Comparison of ENCODE assay signal across 1 cellular context in genomic region chr10:78033623-78034470, GRCh38.
TF ChIP-seq lines count a peak whose summit lies in the region.

Gene RPS24, plus strand, starts transcription at chr10:78033863. Its CDS starts 39 bp downstream, at chr10:78033902.

TF ChIP-seq in K562, 482 proteins besides CTCF, POLR2A, EP300 and RAD21 (continued from another document and continues in another):
- TF ChIP-seq PBX2 (CRISPR knock-in tag; IDR thresholded peaks at IDR 0.05; ENCODE audit: low read depth) (no peak), PBX2 (tag; conservative IDR thresholded peaks at IDR 0.05; ENCODE audit: low read depth) (peak; percentile 10; the same call in 1 of the 2 replicates), PHTF2 (CRISPR knock-in tag; IDR thresholded peaks at IDR 0.05) (no peak), POLR2AphosphoS2 (IDR thresholded peaks at IDR 0.05; ENCODE audit: low read length) (peak; percentile 80; the same call in 1 of the 2 replicates), CBFA2T3 (IDR thresholded peaks at IDR 0.05) (no peak; the same call in 1 of the 2 replicates), ZNF384 (IDR thresholded peaks at IDR 0.05; ENCODE audit: low read depth, low read length) (no peak), RAD51 (IDR thresholded peaks at IDR 0.05; ENCODE audit: borderline replicate concordance, low read depth) (no peak), ZNF57 (CRISPR knock-in tag; IDR thresholded peaks at IDR 0.05) (no peak), HMGXB4 (CRISPR knock-in tag; IDR thresholded peaks at IDR 0.05) (peak; percentile 56; the same call in 1 of the 2 replicates), BHLHE40 (IDR thresholded peaks at IDR 0.05; ENCODE audit: low read length) (no peak; the same call in 1 of the 2 replicates), ZNF717 (CRISPR knock-in tag; IDR thresholded peaks at IDR 0.05) (no peak), FOXJ3 (CRISPR knock-in tag; IDR thresholded peaks at IDR 0.05) (no peak), ZNF609 (CRISPR knock-in tag; IDR thresholded peaks at IDR 0.05; ENCODE audit: borderline replicate concordance) (peak; percentile 73; the same call in 1 of the 2 replicates), USF1 (CRISPR knock-in tag; IDR thresholded peaks at IDR 0.05) (peak; percentile 52), ZNF316 (IDR thresholded peaks at IDR 0.05) (no peak), ZNF133 (CRISPR knock-in tag; IDR thresholded peaks at IDR 0.05) (no peak), YY1 (IDR thresholded peaks at IDR 0.05; ENCODE audit: borderline replicate concordance in 1 of 3, control insufficient read depth in 1 of 3, extremely low read depth in 1 of 3, insufficient read depth in 3 of 3, insufficient read length in 1 of 3, insufficient replicate concordance in 2 of 3, low read depth in 1 of 3, low read length in 2 of 3) (peak; percentile 34 to 89 (median 81)), ATF7 (IDR thresholded peaks at IDR 0.05) (peak; percentile 86), ZNF76 (CRISPR knock-in tag; IDR thresholded peaks at IDR 0.05; ENCODE audit: borderline replicate concordance) (no peak), L3MBTL2 (IDR thresholded peaks at IDR 0.05) (peak; percentile 96), THRB (CRISPR knock-in tag; conservative IDR thresholded peaks at IDR 0.05) (peak; percentile 54; the same call in 1 of the 2 replicates), PPARD (CRISPR knock-in tag; IDR thresholded peaks at IDR 0.05) (no peak), XRCC3 (IDR thresholded peaks at IDR 0.05) (no peak), RBBP5 (IDR thresholded peaks at IDR 0.05; ENCODE audit: borderline replicate concordance, insufficient read depth, low read length, poor library complexity, severe bottlenecking) (peak; percentile 100), DMBX1 (CRISPR knock-in tag; IDR thresholded peaks at IDR 0.05; ENCODE audit: borderline replicate concordance) (no peak), NFIX (CRISPR knock-in tag; IDR thresholded peaks at IDR 0.05; ENCODE audit: low read depth) (no peak), ZNF212 (CRISPR knock-in tag; IDR thresholded peaks at IDR 0.05) (no peak), PTRF (tag; IDR thresholded peaks at IDR 0.05) (no peak), MIER1 (IDR thresholded peaks at IDR 0.05; ENCODE audit: low read depth) (no peak), VEZF1 (CRISPR knock-in tag; IDR thresholded peaks at IDR 0.05) (peak; percentile 84), FOSL1 (tag; conservative IDR thresholded peaks at IDR 0.05) (no peak; the same call in 1 of the 2 replicates), RBM34 (IDR thresholded peaks at IDR 0.05; ENCODE audit: borderline replicate concordance, insufficient read depth, low read length) (no peak), ELF2 (CRISPR knock-in tag; IDR thresholded peaks at IDR 0.05) (peak; percentile 30; the same call in 1 of the 2 replicates), ZNF766 (CRISPR knock-in tag; conservative IDR thresholded peaks at IDR 0.05) (no peak), GTF3C2 (IDR thresholded peaks at IDR 0.05; ENCODE audit: borderline replicate concordance, extremely low read depth, insufficient read length) (no peak), CGGBP1 (CRISPR knock-in tag; IDR thresholded peaks at IDR 0.05) (0 out of 2 replicates have a peak, but pooled peaks have one; percentile 64), GTF2B (IDR thresholded peaks at IDR 0.05; ENCODE audit: extremely low read depth, insufficient read length) (peak; percentile 89), SRSF1 (IDR thresholded peaks at IDR 0.05; ENCODE audit: low read depth, low read length) (no peak), CBX2 (IDR thresholded peaks at IDR 0.05; ENCODE audit: insufficient read depth, low read length, poor library complexity, severe bottlenecking) (no peak), LARP7 (IDR thresholded peaks at IDR 0.05) (peak; percentile 71; the same call in 1 of the 2 replicates), SMAD4 (CRISPR knock-in tag; conservative IDR thresholded peaks at IDR 0.05) (no peak; the same call in 1 of the 2 replicates), MXI1 (IDR thresholded peaks at IDR 0.05; ENCODE audit: low read depth, low read length) (peak; percentile 83), MTA1 (IDR thresholded peaks at IDR 0.05; ENCODE audit: borderline replicate concordance) (no peak), ZBTB33 (CRISPR knock-in tag; IDR thresholded peaks at IDR 0.05) (0 out of 2 replicates have a peak, but pooled peaks have one; percentile 10)
